10 cellular contexts compared by ENCODE assay signal in the genomic region with DNA sequence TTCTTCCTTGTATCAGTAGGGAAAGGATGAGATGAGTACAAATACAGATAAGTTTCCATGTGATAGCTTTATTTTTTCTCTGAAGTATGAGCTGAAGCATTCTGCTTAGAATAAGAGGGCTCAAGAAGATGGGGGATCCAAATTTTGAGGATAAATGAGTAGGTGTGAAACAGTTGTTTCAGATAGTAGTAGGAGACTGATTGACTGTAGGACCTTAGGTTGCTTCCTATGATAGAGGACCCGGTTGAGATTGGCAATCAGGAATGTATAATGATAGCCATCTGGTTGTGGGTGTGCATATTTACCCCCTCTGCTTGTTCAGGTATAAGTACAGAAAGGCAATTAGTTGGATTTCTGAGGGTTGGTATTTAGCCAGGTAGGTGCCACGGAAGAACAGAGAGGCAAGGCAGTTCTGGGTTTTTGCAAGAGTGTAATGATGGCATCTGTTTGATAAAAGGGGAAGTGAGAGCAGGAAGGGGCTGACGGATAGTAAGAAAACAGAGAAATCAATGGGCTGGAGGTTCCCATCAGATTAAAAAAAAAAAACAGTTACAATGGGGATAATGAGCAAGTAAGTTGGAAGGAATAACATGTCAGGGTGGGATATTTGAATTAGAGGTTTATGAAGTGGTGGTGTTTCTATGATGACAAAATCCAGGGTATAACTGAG. TPM values are rescaled to one million over a fixed set of nuclear protein-coding genes. Genes with fewer than 3 reads are reported as not detected.
DNase-seq lines count a peak whose midpoint lies in the region; ATAC-seq and TF ChIP-seq lines count a peak whose summit lies in the region.
"Had no signal": no experiment of that assay in that cellular context is flagged by ENCODE, and none has a peak within 500 bp of the region (broad histone marks: within the 10 kb centered on the region; RNA-seq: fewer than 3 reads in every experiment).

No MANE protein-coding gene starts in this region.

- H3K4me1 ChIP-seq in mucosa of descending colon (ENCODE audit: low read depth) (no peaks in the 10 kb centered on the region), psoas muscle (no peaks in the 10 kb centered on the region), spleen (no peaks in the 10 kb centered on the region)

- peaks cover 0 to 3% (median 0%) of the 10 kb centered on the region in 3 donors for H3K27me3 ChIP-seq in psoas muscle (ENCODE audit: insufficient read depth in 3 of 3, low read length in 2 of 3)
- H3K27me3 ChIP-seq in spleen (replicated peaks in 1 of 7), result peaks cover 0 to 7% (median 0%) of the 10 kb centered on the region in 7 donors

- H3K9me3 ChIP-seq in mucosa of descending colon (no peaks in the 10 kb centered on the region), psoas muscle (no peaks in the 10 kb centered on the region), spleen (no peaks in the 10 kb centered on the region)

- intact Hi-C loops in mucosa of descending colon (cut with DNase I, micrococcal nuclease), result no loop called here
- intact Hi-C loops in psoas muscle (cut with DNase I), result no loop called here
- intact Hi-C loops in spleen (cut with DNase I; ENCODE audit: low total_unique reads), result no loop called here

- H3K36me3 ChIP-seq in mucosa of descending colon (ENCODE audit: low read depth) (no peaks in the 10 kb centered on the region), psoas muscle (ENCODE audit: insufficient read depth in 1 of 2, low read depth in 1 of 2) (peaks cover 0 to 28% of the 10 kb centered on the region in 2 donors), spleen (peaks cover 0 to 19% (median 0%) of the 10 kb centered on the region in 6 donors)

- TF ChIP-seq CTCF in mucosa of descending colon (IDR thresholded peaks at IDR 0.05), result no peak
- TF ChIP-seq CTCF in psoas muscle (IDR thresholded peaks at IDR 0.05), result no peak
- no peak for TF ChIP-seq CTCF in spleen (IDR thresholded peaks at IDR 0.05 in 8 of 11, conservative IDR thresholded peaks at IDR 0.05 in 3 of 11)

- ATAC-seq in GM19025 (IDR thresholded peaks at IDR 0.05; ENCODE audit: low read depth, unreplicated experiment) (peak; percentile 90), HG02642 (IDR thresholded peaks at IDR 0.05; ENCODE audit: poor library complexity, unreplicated experiment) (peak; percentile 99), HG03521 (IDR thresholded peaks at IDR 0.05; ENCODE audit: unreplicated experiment) (peak; percentile 93), mucosa of descending colon (peak; percentile 17), psoas muscle (no peak)

- DNase-seq in mucosa of descending colon (no peak), psoas muscle (no peak), spleen (no peak), NCI-H1417 treated with DMSO at 0.1 percent for 48 hours (lab: John Stamatoyannopoulos, UW) (no peak)
- DNase-seq in activated naive CD4-positive, alpha-beta T cell treated with anti-CD3 and anti-CD28 coated beads, Interleukin-2, amount 50 U/mL, for 16 hours, result no peak
- DNase-seq: activated CD4-positive, CD25-positive, alpha-beta regulatory T cell; NCI-H524 had no signal

- WGBS in psoas muscle, 3 donors, result 62 to 92% (median 88%) methylated on average over 3 of the region's 3 CpGs
- 43 to 58% (median 55%) methylated on average over 3 of the region's 3 CpGs for WGBS in spleen, 5 donors

- H3K4me3 ChIP-seq in mucosa of descending colon, result no peak overlapping the region
- no peak overlapping the region for H3K4me3 ChIP-seq in psoas muscle
- no peak overlapping the region for H3K4me3 ChIP-seq in spleen

- no peak overlapping the region for H3K27ac ChIP-seq in psoas muscle
- peak overlapping the region in 2 of 8 donors; percentile 30 to 37 for H3K27ac ChIP-seq in spleen

- TF ChIP-seq POLR2A in spleen (IDR thresholded peaks at IDR 0.05), result no peak

RNA-seq across cellular contexts. Expression of gene OCRL, which starts 13.7 kb away (rescaled TPM):
- total RNA-seq in mucosa of descending colon (10 to 100 TPM; 27.0 to 34.5 (median 30.7) TPM), psoas muscle (10 to 100 TPM in 3 of 4 donors, 1 to 10 TPM in 1; 9.0 to 14.8 (median 11.3) TPM), spleen (10 to 100 TPM; 10.1 to 16.9 (median 15.3) TPM)
- polyA plus RNA-seq in psoas muscle (10 to 100 TPM in 1 of 3 donors, 1 to 10 TPM in 2; 5.1 to 11.3 (median 5.2) TPM), spleen (1 to 10 TPM; 3.2 to 5.4 (median 4.6) TPM)

RNA-seq across cellular contexts. Expression of gene SMARCA1, which starts 30.5 kb away (rescaled TPM):
- total RNA-seq in mucosa of descending colon, result 10 to 100 TPM in 1 of 3 donors, 1 to 10 TPM in 2; 3.1 to 31.6 (median 6.0) TPM
- total RNA-seq in psoas muscle, result 10 to 100 TPM; 14.2 to 29.3 (median 21.5) TPM
- polyA plus RNA-seq in psoas muscle, result 10 to 100 TPM in 1 of 3 donors, 1 to 10 TPM in 2; 8.5 to 13.6 (median 9.3) TPM
- 10 to 100 TPM; 13.3 to 25.3 (median 17.1) TPM for total RNA-seq in spleen
- 1 to 10 TPM; 2.5 to 4.6 (median 3.1) TPM for polyA plus RNA-seq in spleen

Comparison
In these comparisons a context has a peak if more than half of its experiments do, and no peak if none do; other contexts are left out.
1. ATAC-seq: peak in GM19025 (single experiment), HG02642 (single experiment), HG03521 (single experiment) and mucosa of descending colon (single experiment); none in psoas muscle (0 of 4).